1 cellular context compared by ENCODE assay signal in the genomic region with DNA sequence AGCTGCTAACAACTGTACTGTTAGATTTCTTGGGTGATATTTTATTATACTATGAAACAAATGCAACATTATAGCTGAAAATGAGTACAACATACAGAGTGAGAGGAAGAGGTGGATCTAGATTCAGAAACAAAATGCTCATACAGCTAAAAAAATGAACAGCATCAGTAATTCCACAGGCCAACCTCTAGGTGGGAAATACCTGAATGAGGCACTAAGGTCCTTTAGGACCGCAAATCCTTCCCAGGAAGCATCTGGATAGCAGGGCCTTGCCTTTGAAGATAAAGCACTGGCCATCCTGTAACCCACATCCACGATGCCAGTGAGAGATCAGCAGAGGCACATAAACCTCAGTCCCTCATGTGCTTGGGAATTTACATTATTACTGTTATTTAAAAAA.
TF ChIP-seq lines count a peak whose summit lies in the region.

No MANE protein-coding gene starts in this region.

TF ChIP-seq in GM23338, 12 proteins besides CTCF, POLR2A, EP300 and RAD21 (continued from another document):
- TF ChIP-seq ZNF462 (CRISPR knock-in tag; IDR thresholded peaks at IDR 0.05) (no peak), EZH2phosphoT487 (IDR thresholded peaks at IDR 0.05; ENCODE audit: unreplicated experiment) (no peak), EZH2 (IDR thresholded peaks at IDR 0.05; ENCODE audit: low read depth, unreplicated experiment) (no peak), CREB1 (CRISPR knock-in tag; IDR thresholded peaks at IDR 0.05; ENCODE audit: low read depth) (no peak), NANOG (IDR thresholded peaks at IDR 0.05; ENCODE audit: borderline replicate concordance) (no peak), ZNF114 (CRISPR knock-in tag; IDR thresholded peaks at IDR 0.05) (no peak), JUNB (IDR thresholded peaks at IDR 0.05; ENCODE audit: unreplicated experiment) (no peak), POLR2AphosphoS5 (IDR thresholded peaks at IDR 0.05; ENCODE audit: low read depth) (no peak), STAT1 (IDR thresholded peaks at IDR 0.05; ENCODE audit: unreplicated experiment) (no peak), REST (IDR thresholded peaks at IDR 0.05; ENCODE audit: unreplicated experiment) (no peak)
- TF ChIP-seq, protein P1, sequence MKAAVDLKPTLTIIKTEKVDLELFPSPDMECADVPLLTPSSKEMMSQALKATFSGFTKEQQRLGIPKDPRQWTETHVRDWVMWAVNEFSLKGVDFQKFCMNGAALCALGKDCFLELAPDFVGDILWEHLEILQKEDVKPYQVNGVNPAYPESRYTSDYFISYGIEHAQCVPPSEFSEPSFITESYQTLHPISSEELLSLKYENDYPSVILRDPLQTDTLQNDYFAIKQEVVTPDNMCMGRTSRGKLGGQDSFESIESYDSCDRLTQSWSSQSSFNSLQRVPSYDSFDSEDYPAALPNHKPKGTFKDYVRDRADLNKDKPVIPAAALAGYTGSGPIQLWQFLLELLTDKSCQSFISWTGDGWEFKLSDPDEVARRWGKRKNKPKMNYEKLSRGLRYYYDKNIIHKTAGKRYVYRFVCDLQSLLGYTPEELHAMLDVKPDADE (IDR thresholded peaks at IDR 0.05) = no peak
TF ChIP-seq in GM23338: peak in this region for 0.
